28 cellular contexts compared by ENCODE assay signal in the genomic region with DNA sequence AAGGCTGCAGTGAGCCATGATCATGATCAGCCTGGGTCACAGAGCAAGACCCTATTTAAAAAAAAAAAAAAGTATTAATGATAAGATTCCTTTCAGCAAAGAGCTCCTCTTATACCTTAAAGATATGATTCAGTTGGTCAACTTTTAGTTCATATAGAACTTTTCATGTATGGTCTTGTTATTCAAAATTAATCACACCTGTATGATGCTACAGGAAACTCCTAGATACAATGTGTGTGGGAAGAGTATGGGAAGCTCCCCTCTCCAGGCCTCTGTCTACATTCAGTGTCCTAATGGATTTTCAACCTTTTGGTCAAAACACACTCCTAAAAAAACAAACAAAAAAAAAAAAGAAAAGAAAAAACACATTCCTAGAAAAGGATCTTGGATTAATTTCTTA.
"Had no signal": no experiment of that assay in that cellular context is flagged by ENCODE, and none has a peak within 500 bp of the region (broad histone marks: within the 10 kb centered on the region; RNA-seq: fewer than 3 reads in every experiment).

No MANE protein-coding gene starts in this region.

- H3K4me3 ChIP-seq: colonic mucosa, gastrocnemius medialis, lung, mucosa of descending colon, prostate gland, right atrium auricular region, smooth muscle cell, suprapubic skin, transverse colon, upper lobe of right lung, uterus had no signal

- H3K27ac ChIP-seq: colonic mucosa, prostate gland, right atrium auricular region, suprapubic skin, transverse colon, upper lobe of right lung, uterus had no signal

- H3K4me1 ChIP-seq: colonic mucosa, prostate gland, right atrium auricular region, suprapubic skin, transverse colon, upper lobe of right lung, uterus had no signal

- H3K36me3 ChIP-seq: colonic mucosa, gastrocnemius medialis, prostate gland, right atrium auricular region, transverse colon, uterus had no signal

- H3K27me3 ChIP-seq: colonic mucosa, gastrocnemius medialis, right atrium auricular region, suprapubic skin, transverse colon, upper lobe of right lung, uterus had no signal

- H3K4me2 ChIP-seq: smooth muscle cell had no signal

- ATAC-seq: left lobe of liver; mucosa of descending colon; naive thymus-derived CD4-positive, alpha-beta T cell; sciatic nerve; stimulated activated naive B cell treated with anti-CD40 and anti-IgM and Interleukin-4, amounts not matched to agents 10 μg/mL and 1 μg/mL and 100 μg/mL, for 72 hours; stimulated activated naive CD8-positive, alpha-beta T cell treated with anti-CD3 and anti-CD28 coated beads, Interleukin-15, amount 100 ng/mL, for 72 hours; upper lobe of right lung had no signal

- FAIRE-seq: endothelial cell of umbilical vein, kidney had no signal

- H3K27me3 Mint-ChIP-seq: naive thymus-derived CD4-positive, alpha-beta T cell; stimulated activated naive B cell treated with anti-CD40 and anti-IgM and Interleukin-4, amounts not matched to agents 10 μg/mL and 1 μg/mL and 100 μg/mL, for 72 hours; stimulated activated naive CD8-positive, alpha-beta T cell treated with anti-CD3 and anti-CD28 coated beads, Interleukin-15, amount 100 ng/mL, for 72 hours had no signal

- H3K4me1 Mint-ChIP-seq: mesothelial cell of epicardium, nephron had no signal

- H3K36me3 Mint-ChIP-seq: mesothelial cell of epicardium had no signal

- H3K9me3 ChIP-seq: colonic mucosa, gastrocnemius medialis, mucosa of descending colon, prostate gland, right atrium auricular region, suprapubic skin, transverse colon, upper lobe of right lung, uterus had no signal

- H3K4me3 Mint-ChIP-seq: mesothelial cell of epicardium; naive thymus-derived CD4-positive, alpha-beta T cell; nephron; stimulated activated naive B cell treated with anti-CD40 and anti-IgM and Interleukin-4, amounts not matched to agents 10 μg/mL and 1 μg/mL and 100 μg/mL, for 72 hours; stimulated activated naive CD8-positive, alpha-beta T cell treated with anti-CD3 and anti-CD28 coated beads, Interleukin-15, amount 100 ng/mL, for 72 hours had no signal

- DNase-seq: colonic mucosa; dermis blood vessel endothelial cell; effector memory CD4-positive, alpha-beta T cell; gastrocnemius medialis; head of caudate nucleus; kidney; mesenchymal stem cell; mucosa of descending colon; naive thymus-derived CD4-positive, alpha-beta T cell; nucleus accumbens; stimulated activated CD4-positive, alpha-beta T cell treated with anti-CD3 and anti-CD28 coated beads, Interleukin-12 subunit alpha, Interleukin-12 subunit beta, amount 100 ng/mL, for 4 hours; stimulated activated CD4-positive, alpha-beta T cell treated with anti-CD3 and anti-CD28 coated beads, Interleukin-1b, Interleukin-23, amount 100 ng/mL, for 48 hours; stimulated activated CD4-positive, alpha-beta T cell treated with anti-CD3 and anti-CD28 coated beads, Interleukin-4, amount 100 ng/mL, for 1 hour; stimulated activated naive B cell treated with anti-CD40 and anti-IgM and Interleukin-4, amounts not matched to agents 10 μg/mL and 1 μg/mL and 100 μg/mL, for 72 hours; stimulated activated naive CD8-positive, alpha-beta T cell treated with anti-CD3 and anti-CD28 coated beads, Interleukin-15, amount 100 ng/mL, for 72 hours; transverse colon; upper lobe of right lung; uterus had no signal

- H3K27ac Mint-ChIP-seq: mesothelial cell of epicardium; naive thymus-derived CD4-positive, alpha-beta T cell; nephron; stimulated activated naive CD8-positive, alpha-beta T cell treated with anti-CD3 and anti-CD28 coated beads, Interleukin-15, amount 100 ng/mL, for 72 hours had no signal

- H3K9me3 Mint-ChIP-seq: mesothelial cell of epicardium; naive thymus-derived CD4-positive, alpha-beta T cell; nephron; stimulated activated naive B cell treated with anti-CD40 and anti-IgM and Interleukin-4, amounts not matched to agents 10 μg/mL and 1 μg/mL and 100 μg/mL, for 72 hours; stimulated activated naive CD8-positive, alpha-beta T cell treated with anti-CD3 and anti-CD28 coated beads, Interleukin-15, amount 100 ng/mL, for 72 hours had no signal
